ENCODE assay signal across 13 cellular contexts in genomic region chr2:112140413-112140802, GRCh38. TPM values are rescaled to one million over a fixed set of nuclear protein-coding genes. Genes with fewer than 3 reads are reported as not detected.
A peak's percentile ranks its signal among the peaks of the same experiment; 100 is the strongest.
DNase-seq lines count a peak whose midpoint lies in the region; ATAC-seq and TF ChIP-seq lines count a peak whose summit lies in the region.
"Had no signal": no experiment of that assay in that cellular context is flagged by ENCODE, and none has a peak within 500 bp of the region (broad histone marks: within the 10 kb centered on the region; RNA-seq: fewer than 3 reads in every experiment).

No MANE protein-coding gene starts in this region.

- peak overlapping the region; percentile 43 for H3K4me3 ChIP-seq in AG09309 (ENCODE audit: control insufficient read depth, low read depth, low read length)

- in situ Hi-C loops in GM13977 (cut with MboI; ENCODE audit: low pct_unique_long_range_greater_than_20kb, low sequenced_read_pairs, unreplicated experiment): no loop called here

- H3K9me3 Mint-ChIP-seq in endothelial cell (ENCODE audit: unreplicated experiment): no peaks in the 10 kb centered on the region
- H3K9me3 Mint-ChIP-seq in neural crest cell: no peaks in the 10 kb centered on the region

- H3K27me3 Mint-ChIP-seq in endothelial cell (ENCODE audit: unreplicated experiment): peaks cover 22% of the 10 kb centered on the region
- peaks cover 7% of the 10 kb centered on the region for H3K27me3 Mint-ChIP-seq in neural crest cell (ENCODE audit: low read depth)

- peak overlapping the region; percentile 65 for H3K4me3 Mint-ChIP-seq in endothelial cell (ENCODE audit: unreplicated experiment)
- peak overlapping the region; percentile 88 for H3K4me3 Mint-ChIP-seq in neural crest cell

- H3K36me3 Mint-ChIP-seq in endothelial cell (ENCODE audit: low read depth, unreplicated experiment): peaks cover 15% of the 10 kb centered on the region
- H3K36me3 Mint-ChIP-seq in neural crest cell (ENCODE audit: low read depth): peaks cover 14% of the 10 kb centered on the region

- H3K4me1 Mint-ChIP-seq in endothelial cell (ENCODE audit: unreplicated experiment) (peaks cover 9% of the 10 kb centered on the region), neural crest cell (peaks cover 29% of the 10 kb centered on the region)

- H3K27me3 ChIP-seq in foreskin keratinocyte: peaks cover 22% of the 10 kb centered on the region

- H3K27ac ChIP-seq in foreskin keratinocyte: no peak overlapping the region

- TF ChIP-seq CTCF in AG09309 (IDR thresholded peaks at IDR 0.05; ENCODE audit: control insufficient read depth, insufficient read depth, low read depth, low read length, missing control alignments) (no peak), GM13977 (IDR thresholded peaks at IDR 0.05; ENCODE audit: extremely low read depth, insufficient read depth, missing control alignments) (no peak), endothelial cell (IDR thresholded peaks at IDR 0.05; ENCODE audit: unreplicated experiment) (no peak), neural crest cell (conservative IDR thresholded peaks at IDR 0.05) (no peak), foreskin keratinocyte (conservative IDR thresholded peaks at IDR 0.05) (no peak)

- DNase-seq in AG09309 (ENCODE audit: low read depth) (no peak), GM13977 (ENCODE audit: low spot score) (peak; percentile 18), endothelial cell (ENCODE audit: low spot score) (no peak), neural crest cell (ENCODE audit: low read depth, low spot score) (no peak), superior temporal gyrus (ENCODE audit: extremely low spot score) (no peak), foreskin melanocyte (no peak), foreskin keratinocyte (no peak)
- DNase-seq in activated effector memory CD4-positive, alpha-beta T cell treated with anti-CD3 and anti-CD28 coated beads, Interleukin-2, amount 50 U/mL, for 16 hours: no peak
- DNase-seq: activated CD4-positive, CD25-positive, alpha-beta regulatory T cell treated with anti-CD3 and anti-CD28 coated beads, Interleukin-2, amount 50 U/mL, for 72 hours; COR-L47; mammary epithelial cell; SHP77; stimulated activated naive CD4-positive, alpha-beta T cell had no signal

- H3K27ac Mint-ChIP-seq in endothelial cell (ENCODE audit: unreplicated experiment): peak overlapping the region; percentile 75
- peak overlapping the region; percentile 19 for H3K27ac Mint-ChIP-seq in neural crest cell (ENCODE audit: unreplicated experiment)

- H3K4me1 ChIP-seq in foreskin keratinocyte: peaks cover 4% of the 10 kb centered on the region

- ATAC-seq in foreskin keratinocyte: no peak

RNA-seq across cellular contexts. Expression of gene FBLN7, which starts 2.2 kb away (rescaled TPM):
- total RNA-seq in endothelial cell (ENCODE audit: unreplicated experiment) (0.36 TPM), neural crest cell (19.1 and 21.4 TPM in 2 replicates), foreskin keratinocyte (0.04 and 0.07 TPM in 2 replicates)
- polyA plus RNA-seq in foreskin keratinocyte: 0.10 and 0.16 TPM in 2 replicates

Comparison
In these comparisons a context has a peak if more than half of its experiments do, and no peak if none do; other contexts are left out.
1. RNA of gene FBLN7, which starts 2.2 kb away (total RNA-seq): 19.1 to 21.4 TPM in neural crest cell; 0.36 TPM in endothelial cell (single experiment) and 0.04 to 0.07 TPM in foreskin keratinocyte; every median in the first group is over 10 times any median in the second.